ENCODE assay signal across 26 cellular contexts in the genomic region with DNA sequence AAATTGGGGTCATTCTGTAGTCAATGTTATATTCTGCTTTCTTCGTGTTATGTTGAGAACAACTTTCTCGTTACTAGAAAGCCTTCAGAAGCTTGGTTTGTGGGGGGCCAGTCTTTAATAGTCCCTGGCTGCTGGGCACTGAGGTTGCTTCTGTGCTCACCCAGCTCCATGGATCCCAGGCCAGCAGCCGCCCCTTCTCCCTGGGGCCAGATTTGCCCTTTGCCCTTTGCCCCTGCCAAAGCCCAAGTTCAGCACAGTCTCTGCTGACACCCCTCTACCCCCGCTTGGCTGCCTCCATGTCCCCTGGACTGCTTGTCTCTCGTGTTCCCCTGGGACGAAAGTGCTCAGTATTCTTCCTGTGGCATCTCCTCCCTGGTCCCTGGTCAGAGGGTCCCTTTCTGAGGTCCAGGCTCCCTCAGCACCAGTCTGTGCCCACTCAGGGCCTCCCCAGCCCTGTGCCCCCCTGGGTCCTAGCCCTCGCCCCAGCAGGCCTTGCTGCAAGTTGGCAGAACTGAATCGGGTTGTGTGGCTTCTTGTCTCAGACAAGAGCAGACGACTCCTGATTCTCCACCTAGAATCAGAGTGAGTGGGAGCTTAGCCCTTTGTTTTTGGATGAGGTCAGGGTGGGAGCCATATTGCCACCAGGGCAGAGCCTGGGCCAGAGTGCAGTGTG. TPM values are rescaled to one million over a fixed set of nuclear protein-coding genes. Genes with fewer than 3 reads are reported as not detected.
DNase-seq lines count a peak whose midpoint lies in the region; ATAC-seq, FAIRE-seq and TF ChIP-seq lines count a peak whose summit lies in the region.
"Had no signal": no experiment of that assay in that cellular context is flagged by ENCODE, and none has a peak within 500 bp of the region (broad histone marks: within the 10 kb centered on the region; RNA-seq: fewer than 3 reads in every experiment).

No MANE protein-coding gene starts in this region.

- H3K4me2 ChIP-seq in HepG2 (ENCODE audit: low read depth, low read length), result peak overlapping the region; percentile 3

- no peak overlapping the region for H2AFZ ChIP-seq in HepG2 (ENCODE audit: low read length)

- no peaks in the 10 kb centered on the region for H3K27me3 Mint-ChIP-seq in activated CD8-positive, alpha-beta memory T cell treated with anti-CD3 and anti-CD28 coated beads, Interleukin-2, amount 10 ng/mL, durations not matched to agents 7 days and 5 days

- no peaks in the 10 kb centered on the region for H3K9me3 Mint-ChIP-seq in activated CD8-positive, alpha-beta memory T cell treated with anti-CD3 and anti-CD28 coated beads, Interleukin-2, amount 10 ng/mL, durations not matched to agents 7 days and 5 days (ENCODE audit: low read depth)
- H3K9me3 Mint-ChIP-seq: CD8-positive, alpha-beta memory T cell had no signal

- H3K9me3 ChIP-seq in HepG2 (ENCODE audit: low read length) (no peaks in the 10 kb centered on the region), stomach (no peaks in the 10 kb centered on the region)
- H3K9me3 ChIP-seq: lower lobe of right lung, right lobe of liver had no signal

- FAIRE-seq in HepG2 (lab: Jason Lieb, UNC), result no peak
- FAIRE-seq: H54 had no signal

- peaks cover 7 to 11% of the 10 kb centered on the region in 2 experiments; a peak in 4 of 5 replicates for H3K27me3 ChIP-seq in HepG2 (ENCODE audit: control insufficient read depth in 1 of 2, insufficient read depth in 2 of 2, low read length in 2 of 2)
- no peaks in the 10 kb centered on the region for H3K27me3 ChIP-seq in stomach
- H3K27me3 ChIP-seq: right lobe of liver had no signal

- in situ Hi-C loops in HepG2 (cut with HindIII; ENCODE audit: extremely low pct_ligation_motif_present, low pct_unique_long_range_greater_than_20kb), result no loop called here

- peaks cover 2% of the 10 kb centered on the region for H3K36me3 Mint-ChIP-seq in activated CD8-positive, alpha-beta memory T cell treated with anti-CD3 and anti-CD28 coated beads, Interleukin-2, amount 10 ng/mL, durations not matched to agents 7 days and 5 days

- TF ChIP-seq EP300 in HepG2 (IDR thresholded peaks at IDR 0.05; ENCODE audit: low read depth in 2 of 2, low read length in 2 of 2), result no peak
- TF ChIP-seq EP300 in HepG2 (CRISPR knock-in tag; IDR thresholded peaks at IDR 0.05; ENCODE audit: borderline replicate concordance), result no peak
- TF ChIP-seq EP300 in stomach (IDR thresholded peaks at IDR 0.05), result no peak

- POLR2A ChIA-PET in RWPE1 (lab: Yijun Ruan, JAX; ENCODE audit: low non-redundant PET), result interaction anchor here (0.6 kb wide), 1 partner anchor 11 kb away, joined by 7 read pairs; no protein-coding TSS in a partner anchor
- POLR2A ChIA-PET in HepG2 (lab: Yijun Ruan, JAX), result interaction anchor here (1.6 kb wide), 1 partner anchor 22 kb away, joined by 3 read pairs; no protein-coding TSS in a partner anchor

- H3K4me1 ChIP-seq in HepG2 (ENCODE audit: insufficient read depth, low read length) (peaks cover 19% of the 10 kb centered on the region), stomach (peaks cover 43 to 89% (median 76%) of the 10 kb centered on the region in 4 donors)
- H3K4me1 ChIP-seq: right lobe of liver had no signal

- intact Hi-C loops in HepG2 (cut with micrococcal nuclease; ENCODE audit: unreplicated experiment) (no loop called here), stomach (cut with DNase I; ENCODE audit: low total_unique reads) (no loop called here), left cardiac atrium (cut with DNase I) (no loop called here)

- 14% methylated on average over 9 of the region's 9 CpGs for WGBS in HepG2 (ENCODE audit: low lambda C conversion rate)
- 56 to 72% (median 63%) methylated on average over 8 to 9 of the region's 9 CpGs for WGBS in stomach, 5 donors

- no peak overlapping the region for H3K4me3 Mint-ChIP-seq in activated CD8-positive, alpha-beta memory T cell treated with anti-CD3 and anti-CD28 coated beads, Interleukin-2, amount 10 ng/mL, durations not matched to agents 7 days and 5 days

- no peak for DNase-seq in activated CD8-positive, alpha-beta memory T cell treated with anti-CD3 and anti-CD28 coated beads, Interleukin-2, amount 10 ng/mL, durations not matched to agents 7 days and 5 days
- DNase-seq in activated CD8-positive, alpha-beta memory T cell treated with anti-CD3 and anti-CD28 coated beads for 24 hours, result no peak
- DNase-seq in RWPE1 (ENCODE audit: low spot score), result no peak
- DNase-seq in HepG2 (ENCODE audit: low spot score), result no peak
- no peak for DNase-seq in stomach
- DNase-seq in NCI-H2171 (lab: John Stamatoyannopoulos, UW), result no peak
- no peak for DNase-seq in left cardiac atrium
- DNase-seq in germinal center (ENCODE audit: low spot score), result no peak
- DNase-seq: activated CD8-positive, alpha-beta memory T cell treated with anti-CD3 and anti-CD28 coated beads, Interleukin-2, amount 50 U/mL, for 48 hours; activated effector memory CD4-positive, alpha-beta T cell treated with anti-CD3 and anti-CD28 coated beads, Interleukin-2, amount 50 U/mL, for 16 hours; CD8-positive, alpha-beta memory T cell; effector CD4-positive, alpha-beta T cell; lower lobe of right lung; NCI-H1092 treated with DMSO at 0.1 percent for 48 hours; NCI-H187 treated with DMSO at 0.1 percent for 48 hours; NCI-H524 treated with DMSO at 0.1 percent for 48 hours; right lobe of liver; SHP77; stimulated activated CD4-positive, alpha-beta T cell treated with anti-CD3 and anti-CD28 coated beads, Interleukin-2, amount 100 ng/mL, for 48 hours; SW 1271; T1000; WERI-Rb-1 had no signal

- peak overlapping the region; percentile 98 for H3K27ac ChIP-seq in RWPE1
- H3K27ac ChIP-seq in HepG2 (ENCODE audit: extremely low read length, insufficient read depth, low read length), result no peak overlapping the region
- H3K27ac ChIP-seq in stomach, result peak overlapping the region; percentile 75 to 81 (median 75)
- H3K27ac ChIP-seq: lower lobe of right lung, right lobe of liver, WERI-Rb-1 had no signal

- H3K27ac Mint-ChIP-seq in activated CD8-positive, alpha-beta memory T cell treated with anti-CD3 and anti-CD28 coated beads, Interleukin-2, amount 10 ng/mL, durations not matched to agents 7 days and 5 days, result peak overlapping the region; percentile 43
- H3K27ac Mint-ChIP-seq: progenitor cell of endocrine pancreas had no signal

- TF ChIP-seq POLR2A in HepG2 (IDR thresholded peaks at IDR 0.05; ENCODE audit: insufficient read depth in 1 of 2, low read depth in 2 of 2, low read length in 2 of 2) (no peak), stomach (IDR thresholded peaks at IDR 0.05) (no peak)

- H3K9ac ChIP-seq in HepG2 (ENCODE audit: insufficient read depth, low read depth, low read length), result no peak overlapping the region

- peaks cover 8% of the 10 kb centered on the region for H3K4me1 Mint-ChIP-seq in activated CD8-positive, alpha-beta memory T cell treated with anti-CD3 and anti-CD28 coated beads, Interleukin-2, amount 10 ng/mL, durations not matched to agents 7 days and 5 days

- ATAC-seq in activated CD8-positive, alpha-beta memory T cell treated with anti-CD3 and anti-CD28 coated beads, Interleukin-2, amount 10 ng/mL, durations not matched to agents 7 days and 5 days, result no peak
- ATAC-seq in HepG2 (no peak), left cardiac atrium (no peak)
- ATAC-seq: lower lobe of right lung had no signal

- no peak for TF ChIP-seq CTCF in RWPE1 (conservative IDR thresholded peaks at IDR 0.05; ENCODE audit: low read depth)
- no peak for TF ChIP-seq CTCF in HepG2 (CRISPR knock-in tag; IDR thresholded peaks at IDR 0.05)
- TF ChIP-seq CTCF in stomach (IDR thresholded peaks at IDR 0.05), result no peak

- BruUV-seq in HepG2 (replicated peaks; lab: Mats Ljungman, UMichigan), result no TSS peak

- no peak overlapping the region; a peak in 1 of 6 replicates for H3K4me3 ChIP-seq in HepG2 (replicated peaks in 1 of 3; ENCODE audit: insufficient read depth in 1 of 3, low read depth in 2 of 3, low read length in 3 of 3)
- H3K4me3 ChIP-seq in stomach, result no peak overlapping the region
- H3K4me3 ChIP-seq: lower lobe of right lung, right lobe of liver had no signal

- no peak for TF ChIP-seq RAD21 in HepG2 (CRISPR knock-in tag; IDR thresholded peaks at IDR 0.05)

- no peaks in the 10 kb centered on the region for H3K36me3 ChIP-seq in HepG2 (replicated peaks in 1 of 2; ENCODE audit: control insufficient read depth in 1 of 2, insufficient read depth in 2 of 2, low read length in 2 of 2)
- peaks cover 5 to 50% (median 37%) of the 10 kb centered on the region in 4 donors for H3K36me3 ChIP-seq in stomach
- H3K36me3 ChIP-seq: right lobe of liver, WERI-Rb-1 had no signal

- H3K79me2 ChIP-seq in HepG2 (ENCODE audit: insufficient read depth, low read length), result no peaks in the 10 kb centered on the region

- H4K20me1 ChIP-seq in HepG2 (ENCODE audit: insufficient read depth, low read length), result no peaks in the 10 kb centered on the region

- CTCF ChIA-PET in activated CD8-positive, alpha-beta memory T cell treated with anti-CD3 and anti-CD28 coated beads, Interleukin-2, amount 10 ng/mL, durations not matched to agents 7 days and 5 days (lab: Charles Lee), result no interaction called here
- CTCF ChIA-PET in RWPE1 (lab: Yijun Ruan, JAX) (interaction anchor here (0.9 kb wide), 1 partner anchor 48 kb away, joined by 3 read pairs; a partner anchor contains a TSS), HepG2 (lab: Yijun Ruan, JAX; ENCODE audit: low intra/inter-chr PET ratio, low total read pairs) (no interaction called here)

RNA-seq across cellular contexts. Expression of a gene that starts 6.7 kb away (rescaled TPM):
- total RNA-seq in activated CD8-positive, alpha-beta memory T cell treated with anti-CD3 and anti-CD28 coated beads, Interleukin-2, amount 10 ng/mL, durations not matched to agents 7 days and 5 days, result 100 to 1,000 TPM; 118 to 131 TPM
- 0.32 and 0.46 TPM in 2 replicates for total RNA-seq in HepG2 (2016; rRNA removed; fragmentation: Illumina TruSeq; extraction: Trizol)
- 0.44 TPM in 1 of 2 replicates, not detected in the other for total RNA-seq in HepG2 (2016; cell fraction: cytosol; rRNA removed; fragmentation: Illumina TruSeq; extraction: Trizol; ENCODE audit: low read depth)
- 0.54 and 0.67 TPM in 2 replicates for total RNA-seq in HepG2 (2016; cell fraction: insoluble cytoplasmic fraction; rRNA removed; fragmentation: Illumina TruSeq; extraction: Trizol)
- total RNA-seq in HepG2 (2016; cell fraction: membrane; rRNA removed; fragmentation: Illumina TruSeq; extraction: Trizol), result 0.37 and 0.52 TPM in 2 replicates
- total RNA-seq in HepG2 (2016; cell fraction: nucleus; rRNA removed; fragmentation: Illumina TruSeq; extraction: Trizol), result not detected in 2 replicates
- 1.4 and 2.2 TPM in 2 replicates for polyA plus RNA-seq in HepG2 (2011; rRNA removed)
- polyA plus RNA-seq in HepG2 (2011; cell fraction: cytosol; rRNA removed), result 1.2 and 2.8 TPM in 2 replicates
- polyA plus RNA-seq in HepG2 (2011; cell fraction: nucleus; rRNA removed), result 1.6 and 2.3 TPM in 2 replicates
- polyA plus RNA-seq in HepG2 (2012), result 0.40 and 1.0 TPM in 2 replicates
- polyA plus RNA-seq in HepG2 (2016; cell fraction: cytosol; fragmentation: Illumina TruSeq; extraction: Trizol; ENCODE audit: low read depth), result 0.12 and 0.24 TPM in 2 replicates
- 0.40 TPM in 1 of 2 replicates, not detected in the other for polyA plus RNA-seq in HepG2 (2016; cell fraction: insoluble cytoplasmic fraction; fragmentation: Illumina TruSeq; extraction: Trizol; ENCODE audit: low read depth)
- 0.30 TPM in 1 of 2 replicates, not detected in the other for polyA plus RNA-seq in HepG2 (2016; cell fraction: membrane; fragmentation: Illumina TruSeq; extraction: Trizol; ENCODE audit: low read depth)
- polyA plus RNA-seq in HepG2 (2016; cell fraction: nucleus; fragmentation: Illumina TruSeq; extraction: Trizol; ENCODE audit: insufficient read depth, low read depth), result 0.59 TPM in 1 of 2 replicates, not detected in the other
- 1.5 and 40.6 TPM in 2 replicates for polyA minus RNA-seq in HepG2 (2011; rRNA and poly(A)+ RNA removed; ENCODE audit: low replicate concordance)
- polyA minus RNA-seq in HepG2 (2011; cell fraction: cytosol; rRNA and poly(A)+ RNA removed), result 1.5 and 3.2 TPM in 2 replicates
- polyA minus RNA-seq in HepG2 (2011; cell fraction: nucleus; rRNA and poly(A)+ RNA removed), result not detected in 2 replicates
- 100 to 1,000 TPM; 198 to 421 (median 397) TPM for total RNA-seq in stomach
- 100 to 1,000 TPM; 323 to 489 (median 362) TPM for polyA plus RNA-seq in stomach
- 100 to 1,000 TPM in 1 of 2 donors, 10 to 100 TPM in 1; 96.2 to 147 TPM for total RNA-seq in left cardiac atrium
- polyA plus RNA-seq: neural cell had no signal

RNA-seq across cellular contexts. Expression of a gene that starts 14.8 kb away (rescaled TPM):
- total RNA-seq in activated CD8-positive, alpha-beta memory T cell treated with anti-CD3 and anti-CD28 coated beads, Interleukin-2, amount 10 ng/mL, durations not matched to agents 7 days and 5 days, result 10 to 100 TPM; 10.7 to 13.2 TPM
- total RNA-seq in HepG2 (2016; rRNA removed; fragmentation: Illumina TruSeq; extraction: Trizol), result 16.7 and 19.3 TPM in 2 replicates
- total RNA-seq in HepG2 (2016; cell fraction: cytosol; rRNA removed; fragmentation: Illumina TruSeq; extraction: Trizol; ENCODE audit: low read depth), result 3.6 and 4.4 TPM in 2 replicates
- total RNA-seq in HepG2 (2016; cell fraction: insoluble cytoplasmic fraction; rRNA removed; fragmentation: Illumina TruSeq; extraction: Trizol), result 16.4 and 19.9 TPM in 2 replicates
- total RNA-seq in HepG2 (2016; cell fraction: membrane; rRNA removed; fragmentation: Illumina TruSeq; extraction: Trizol), result 7.9 and 8.0 TPM in 2 replicates
- 8.9 and 13.0 TPM in 2 replicates for total RNA-seq in HepG2 (2016; cell fraction: nucleus; rRNA removed; fragmentation: Illumina TruSeq; extraction: Trizol)
- 9.3 and 10.4 TPM in 2 replicates for polyA plus RNA-seq in HepG2 (2011; rRNA removed)
- polyA plus RNA-seq in HepG2 (2011; cell fraction: cytosol; rRNA removed), result 10.7 and 14.6 TPM in 2 replicates
- 7.9 and 9.4 TPM in 2 replicates for polyA plus RNA-seq in HepG2 (2011; cell fraction: nucleus; rRNA removed)
- 7.5 and 8.7 TPM in 2 replicates for polyA plus RNA-seq in HepG2 (2012)
- 4.7 and 4.9 TPM in 2 replicates for polyA plus RNA-seq in HepG2 (2016; cell fraction: cytosol; fragmentation: Illumina TruSeq; extraction: Trizol; ENCODE audit: low read depth)
- 22.9 and 23.3 TPM in 2 replicates for polyA plus RNA-seq in HepG2 (2016; cell fraction: insoluble cytoplasmic fraction; fragmentation: Illumina TruSeq; extraction: Trizol; ENCODE audit: low read depth)
- 7.9 and 8.8 TPM in 2 replicates for polyA plus RNA-seq in HepG2 (2016; cell fraction: membrane; fragmentation: Illumina TruSeq; extraction: Trizol; ENCODE audit: low read depth)
- polyA plus RNA-seq in HepG2 (2016; cell fraction: nucleus; fragmentation: Illumina TruSeq; extraction: Trizol; ENCODE audit: insufficient read depth, low read depth), result 12.4 and 12.5 TPM in 2 replicates
- polyA minus RNA-seq in HepG2 (2011; rRNA and poly(A)+ RNA removed; ENCODE audit: low replicate concordance), result 19.9 and 20.2 TPM in 2 replicates
- polyA minus RNA-seq in HepG2 (2011; cell fraction: cytosol; rRNA and poly(A)+ RNA removed), result 5.2 and 6.1 TPM in 2 replicates
- 8.6 and 9.2 TPM in 2 replicates for polyA minus RNA-seq in HepG2 (2011; cell fraction: nucleus; rRNA and poly(A)+ RNA removed)
- total RNA-seq in stomach, result 100 to 1,000 TPM in 1 of 5 donors, 10 to 100 TPM in 3, not detected in 1; 11.7 to 197 (median 23.6) TPM
- polyA plus RNA-seq in stomach, result 10 to 100 TPM; 17.0 to 24.6 (median 17.8) TPM
- total RNA-seq in left cardiac atrium, result 10 to 100 TPM; 10.4 to 12.7 TPM

RNA-seq across cellular contexts. Expression of a gene that starts 28.9 kb away (rescaled TPM):
- total RNA-seq in activated CD8-positive, alpha-beta memory T cell treated with anti-CD3 and anti-CD28 coated beads, Interleukin-2, amount 10 ng/mL, durations not matched to agents 7 days and 5 days, result 10 to 100 TPM; 40.3 to 49.7 TPM
- total RNA-seq in HepG2 (2016; rRNA removed; fragmentation: Illumina TruSeq; extraction: Trizol) (34.1 and 38.1 TPM in 2 replicates), stomach (10 to 100 TPM in 4 of 5 donors, 1 to 10 TPM in 1; 4.1 to 64.3 (median 18.7) TPM), left cardiac atrium (10 to 100 TPM in 1 of 2 donors, 1 to 10 TPM in 1; 9.3 to 10.3 TPM)
- 6.3 and 6.6 TPM in 2 replicates for total RNA-seq in HepG2 (2016; cell fraction: cytosol; rRNA removed; fragmentation: Illumina TruSeq; extraction: Trizol; ENCODE audit: low read depth)
- 28.8 and 39.8 TPM in 2 replicates for total RNA-seq in HepG2 (2016; cell fraction: insoluble cytoplasmic fraction; rRNA removed; fragmentation: Illumina TruSeq; extraction: Trizol)
- total RNA-seq in HepG2 (2016; cell fraction: membrane; rRNA removed; fragmentation: Illumina TruSeq; extraction: Trizol), result 16.2 and 19.8 TPM in 2 replicates
- total RNA-seq in HepG2 (2016; cell fraction: nucleus; rRNA removed; fragmentation: Illumina TruSeq; extraction: Trizol), result 17.4 and 21.4 TPM in 2 replicates
- polyA plus RNA-seq in HepG2 (2011; rRNA removed) (11.9 and 16.9 TPM in 2 replicates), stomach (10 to 100 TPM; 27.6 to 45.3 (median 32.7) TPM)
- 9.1 and 12.7 TPM in 2 replicates for polyA plus RNA-seq in HepG2 (2011; cell fraction: cytosol; rRNA removed)
- polyA plus RNA-seq in HepG2 (2011; cell fraction: nucleus; rRNA removed), result 19.9 and 21.7 TPM in 2 replicates
- 16.6 and 24.0 TPM in 2 replicates for polyA plus RNA-seq in HepG2 (2012)
- 3.3 and 3.4 TPM in 2 replicates for polyA plus RNA-seq in HepG2 (2016; cell fraction: cytosol; fragmentation: Illumina TruSeq; extraction: Trizol; ENCODE audit: low read depth)
- 31.2 and 38.2 TPM in 2 replicates for polyA plus RNA-seq in HepG2 (2016; cell fraction: insoluble cytoplasmic fraction; fragmentation: Illumina TruSeq; extraction: Trizol; ENCODE audit: low read depth)
- polyA plus RNA-seq in HepG2 (2016; cell fraction: membrane; fragmentation: Illumina TruSeq; extraction: Trizol; ENCODE audit: low read depth), result 9.6 and 9.7 TPM in 2 replicates
- polyA plus RNA-seq in HepG2 (2016; cell fraction: nucleus; fragmentation: Illumina TruSeq; extraction: Trizol; ENCODE audit: insufficient read depth, low read depth), result 32.8 and 35.2 TPM in 2 replicates
- 43.9 and 71.0 TPM in 2 replicates for polyA minus RNA-seq in HepG2 (2011; rRNA and poly(A)+ RNA removed; ENCODE audit: low replicate concordance)
- 11.3 and 11.7 TPM in 2 replicates for polyA minus RNA-seq in HepG2 (2011; cell fraction: cytosol; rRNA and poly(A)+ RNA removed)
- polyA minus RNA-seq in HepG2 (2011; cell fraction: nucleus; rRNA and poly(A)+ RNA removed), result 6.5 and 7.7 TPM in 2 replicates

RNA-seq across cellular contexts. Expression of a gene that starts 47.5 kb away (rescaled TPM):
- total RNA-seq in activated CD8-positive, alpha-beta memory T cell treated with anti-CD3 and anti-CD28 coated beads, Interleukin-2, amount 10 ng/mL, durations not matched to agents 7 days and 5 days, result 1 to 10 TPM; 1.5 to 1.9 TPM
- total RNA-seq in HepG2 (2016; rRNA removed; fragmentation: Illumina TruSeq; extraction: Trizol), result 0.66 and 0.80 TPM in 2 replicates
- total RNA-seq in HepG2 (2016; cell fraction: cytosol; rRNA removed; fragmentation: Illumina TruSeq; extraction: Trizol; ENCODE audit: low read depth), result 0.30 and 0.71 TPM in 2 replicates
- 0.88 and 1.2 TPM in 2 replicates for total RNA-seq in HepG2 (2016; cell fraction: insoluble cytoplasmic fraction; rRNA removed; fragmentation: Illumina TruSeq; extraction: Trizol)
- total RNA-seq in HepG2 (2016; cell fraction: membrane; rRNA removed; fragmentation: Illumina TruSeq; extraction: Trizol), result 0.31 and 0.72 TPM in 2 replicates
- 0.71 TPM in 1 of 2 replicates, not detected in the other for total RNA-seq in HepG2 (2016; cell fraction: nucleus; rRNA removed; fragmentation: Illumina TruSeq; extraction: Trizol)
- polyA plus RNA-seq in HepG2 (2011; rRNA removed), result 0.27 and 0.54 TPM in 2 replicates
- 0.69 and 0.76 TPM in 2 replicates for polyA plus RNA-seq in HepG2 (2011; cell fraction: cytosol; rRNA removed)
- 0.90 and 1.2 TPM in 2 replicates for polyA plus RNA-seq in HepG2 (2011; cell fraction: nucleus; rRNA removed)
- 0.17 and 0.71 TPM in 2 replicates for polyA plus RNA-seq in HepG2 (2012)
- 0.15 and 0.28 TPM in 2 replicates for polyA plus RNA-seq in HepG2 (2016; cell fraction: cytosol; fragmentation: Illumina TruSeq; extraction: Trizol; ENCODE audit: low read depth)
- 0.54 and 0.69 TPM in 2 replicates for polyA plus RNA-seq in HepG2 (2016; cell fraction: insoluble cytoplasmic fraction; fragmentation: Illumina TruSeq; extraction: Trizol; ENCODE audit: low read depth)
- polyA plus RNA-seq in HepG2 (2016; cell fraction: membrane; fragmentation: Illumina TruSeq; extraction: Trizol; ENCODE audit: low read depth), result 0.19 TPM in 1 of 2 replicates, not detected in the other
- polyA plus RNA-seq in HepG2 (2016; cell fraction: nucleus; fragmentation: Illumina TruSeq; extraction: Trizol; ENCODE audit: insufficient read depth, low read depth), result 0.53 and 1.3 TPM in 2 replicates
- polyA minus RNA-seq in HepG2 (2011; rRNA and poly(A)+ RNA removed; ENCODE audit: low replicate concordance), result 0.58 and 0.82 TPM in 2 replicates
- not detected in 2 replicates for polyA minus RNA-seq in HepG2 (2011; cell fraction: cytosol; rRNA and poly(A)+ RNA removed)
- polyA minus RNA-seq in HepG2 (2011; cell fraction: nucleus; rRNA and poly(A)+ RNA removed), result 0.62 TPM in 1 of 2 replicates, not detected in the other
- total RNA-seq in stomach, result 10 to 100 TPM in 2 of 5 donors, 1 to 10 TPM in 1, not detected in 2; 2.3 to 29.2 (median 13.5) TPM
- polyA plus RNA-seq in stomach, result 10 to 100 TPM; 12.8 to 25.5 (median 19.7) TPM
- not detected for total RNA-seq in left cardiac atrium
- total RNA-seq: temporal lobe had no signal

Comparison
In these comparisons a context has a peak if more than half of its experiments do, and no peak if none do; other contexts are left out.
1. RNA of a gene that starts 6.7 kb away (total RNA-seq): 198 to 421 TPM in stomach, 96.2 to 147 TPM in left cardiac atrium and 118 to 131 TPM in activated CD8-positive, alpha-beta memory T cell treated with anti-CD3 and anti-CD28 coated beads, Interleukin-2, amount 10 ng/mL, durations not matched to agents 7 days and 5 days; 0.32 to 0.67 TPM in HepG2; every median in the first group is over 10 times any median in the second.